8 cellular contexts compared by ENCODE assay signal in the genomic region with DNA sequence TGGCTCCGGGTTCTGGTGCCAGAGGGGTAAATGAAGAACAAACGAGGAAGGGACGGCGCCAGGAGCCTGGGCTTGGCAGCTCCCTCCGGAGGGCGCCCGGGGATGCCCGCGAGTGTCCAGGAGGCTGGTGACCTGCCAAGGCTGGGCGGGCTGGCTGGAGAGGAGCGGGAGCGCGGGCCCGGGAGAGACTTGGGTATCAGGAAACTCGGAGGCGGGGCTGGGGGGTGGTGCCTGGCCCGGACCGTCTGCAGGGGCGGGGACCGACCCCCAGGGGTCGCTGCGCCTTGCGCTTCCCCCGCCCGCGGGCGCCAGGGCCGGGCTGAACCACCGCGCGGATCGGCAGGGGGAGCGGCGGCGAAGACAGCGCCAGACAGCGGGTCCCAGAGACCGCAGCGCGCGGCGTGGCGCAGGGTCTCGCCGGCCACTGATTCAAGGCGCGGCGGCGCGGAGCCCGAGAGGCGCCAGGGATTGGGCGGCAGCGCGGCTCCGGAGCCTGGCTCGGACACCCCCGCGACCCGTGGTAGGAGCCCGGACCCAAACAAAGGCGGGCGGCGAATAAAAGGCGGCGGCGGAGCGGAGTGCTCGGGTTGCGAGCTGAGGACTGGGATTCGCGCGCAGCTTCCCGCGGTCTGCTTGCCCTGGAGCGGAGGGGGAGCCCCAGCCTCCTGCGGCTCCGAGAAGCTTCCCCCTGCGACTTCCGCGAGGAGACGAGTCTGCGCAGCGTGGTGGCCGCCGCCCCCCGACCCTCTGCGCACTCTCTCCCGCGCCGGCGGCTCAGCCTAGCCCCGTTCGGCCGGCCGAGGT. TPM values are rescaled to one million over a fixed set of nuclear protein-coding genes. Genes with fewer than 3 reads are reported as not detected.
DNase-seq lines count a peak whose midpoint lies in the region; ATAC-seq, FAIRE-seq and TF ChIP-seq lines count a peak whose summit lies in the region.

A gene with protein sequence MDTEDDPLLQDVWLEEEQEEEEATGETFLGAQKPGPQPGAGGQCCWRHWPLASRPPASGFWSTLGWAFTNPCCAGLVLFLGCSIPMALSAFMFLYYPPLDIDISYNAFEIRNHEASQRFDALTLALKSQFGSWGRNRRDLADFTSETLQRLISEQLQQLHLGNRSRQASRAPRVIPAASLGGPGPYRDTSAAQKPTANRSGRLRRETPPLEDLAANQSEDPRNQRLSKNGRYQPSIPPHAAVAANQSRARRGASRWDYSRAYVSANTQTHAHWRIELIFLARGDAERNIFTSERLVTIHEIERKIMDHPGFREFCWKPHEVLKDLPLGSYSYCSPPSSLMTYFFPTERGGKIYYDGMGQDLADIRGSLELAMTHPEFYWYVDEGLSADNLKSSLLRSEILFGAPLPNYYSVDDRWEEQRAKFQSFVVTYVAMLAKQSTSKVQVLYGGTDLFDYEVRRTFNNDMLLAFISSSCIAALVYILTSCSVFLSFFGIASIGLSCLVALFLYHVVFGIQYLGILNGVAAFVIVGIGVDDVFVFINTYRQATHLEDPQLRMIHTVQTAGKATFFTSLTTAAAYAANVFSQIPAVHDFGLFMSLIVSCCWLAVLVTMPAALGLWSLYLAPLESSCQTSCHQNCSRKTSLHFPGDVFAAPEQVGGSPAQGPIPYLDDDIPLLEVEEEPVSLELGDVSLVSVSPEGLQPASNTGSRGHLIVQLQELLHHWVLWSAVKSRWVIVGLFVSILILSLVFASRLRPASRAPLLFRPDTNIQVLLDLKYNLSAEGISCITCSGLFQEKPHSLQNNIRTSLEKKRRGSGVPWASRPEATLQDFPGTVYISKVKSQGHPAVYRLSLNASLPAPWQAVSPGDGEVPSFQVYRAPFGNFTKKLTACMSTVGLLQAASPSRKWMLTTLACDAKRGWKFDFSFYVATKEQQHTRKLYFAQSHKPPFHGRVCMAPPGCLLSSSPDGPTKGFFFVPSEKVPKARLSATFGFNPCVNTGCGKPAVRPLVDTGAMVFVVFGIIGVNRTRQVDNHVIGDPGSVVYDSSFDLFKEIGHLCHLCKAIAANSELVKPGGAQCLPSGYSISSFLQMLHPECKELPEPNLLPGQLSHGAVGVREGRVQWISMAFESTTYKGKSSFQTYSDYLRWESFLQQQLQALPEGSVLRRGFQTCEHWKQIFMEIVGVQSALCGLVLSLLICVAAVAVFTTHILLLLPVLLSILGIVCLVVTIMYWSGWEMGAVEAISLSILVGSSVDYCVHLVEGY (N-terminal part only) (plus strand): TSS at position 585 of the 804 bp plus-strand sequence. CDS start 21,838 bp downstream, outside the sequence.

- peak; percentile 84 for TF ChIP-seq CTCF in HFFc6 (IDR thresholded peaks at IDR 0.05)

- peaks cover 22% of the 10 kb centered on the region for H3K27me3 Mint-ChIP-seq in HFFc6 (ENCODE audit: insufficient read depth)

- no peaks in the 10 kb centered on the region for H3K9me3 ChIP-seq in small intestine (ENCODE audit: control insufficient read depth, low read depth)

- H3K36me3 ChIP-seq in small intestine (ENCODE audit: control insufficient read depth in 2 of 2, insufficient read depth in 2 of 2, low read length in 2 of 2), result no peaks in the 10 kb centered on the region

- H3K27me3 ChIP-seq in small intestine (ENCODE audit: control insufficient read depth in 2 of 2, insufficient read depth in 2 of 2, low read length in 2 of 2), result peaks cover 6 to 32% of the 10 kb centered on the region in 2 donors

- no peak for ATAC-seq in GM18519 (IDR thresholded peaks at IDR 0.05; ENCODE audit: low FRiP score, unreplicated experiment)

- no peak within 1 kb of the TSS for H3K27ac ChIP-seq in small intestine (ENCODE audit: low read depth in 1 of 2, low read length in 1 of 2)

- H3K36me3 Mint-ChIP-seq in HFFc6 (ENCODE audit: low read depth), result no peaks in the 10 kb centered on the region

- DNase-seq in GDM1 (lab: John Stamatoyannopoulos, UW) (peak; percentile 40), HFFc6 (peak; percentile 10), NCI-H1417 (lab: John Stamatoyannopoulos, UW) (peak; percentile 91 to 96 (median 95)), T-helper 22 cell (ENCODE audit: low read depth) (peak; percentile 30), astrocyte of the hippocampus (ENCODE audit: low read depth, low spot score) (peak; percentile 83), small intestine (peak; percentile 20)

- no peak within 1 kb of the TSS; the same call in 1 of the 2 replicates for H3K4me3 Mint-ChIP-seq in HFFc6

- H3K4me3 ChIP-seq in iPS-11a (ENCODE audit: low read depth, low read length) (peak within 1 kb of the TSS; percentile 65), small intestine (ENCODE audit: low read depth in 1 of 2, low read length in 2 of 2) (peak within 1 kb of the TSS in 1 of 2 donors; percentile 54)

- H3K4me1 ChIP-seq in small intestine (ENCODE audit: control insufficient read depth in 2 of 2, insufficient read depth in 1 of 2, low read depth in 1 of 2, low read length in 1 of 2), result no peaks in the 10 kb centered on the region

- no peak within 1 kb of the TSS for H3K27ac Mint-ChIP-seq in HFFc6

- no peaks in the 10 kb centered on the region for H3K4me1 Mint-ChIP-seq in HFFc6 (ENCODE audit: low read depth)

- WGBS in small intestine, 3 donors, result 0 to 1% (median 1%) methylated on average over 75 to 96 of the region's 96 CpGs

- FAIRE-seq in small intestine (lab: Jason Lieb, UNC), result no peak

- H3K9me3 Mint-ChIP-seq in HFFc6, result no peaks in the 10 kb centered on the region; the same call in 1 of the 2 replicates

RNA-seq across cellular contexts. Expression of the gene that starts here (rescaled TPM):
- total RNA-seq in HFFc6 (2021; fragmentation: NEBNext Ultra II Directional; extraction: Animal tissue kit (Norgen Biotek cat#: 25700)), result not detected
- polyA plus RNA-seq in small intestine, result under 1 TPM in 1 of 3 donors, not detected in 2; 0.54 TPM

Comparison
In these comparisons a context has a peak if more than half of its experiments do, and no peak if none do; other contexts are left out.
1. Peak in DNase-seq in HFFc6; RNA of the gene not detected or under 1 TPM.
2. Peak in DNase-seq in small intestine; RNA of the gene not detected or under 1 TPM.
3. DNase-seq: peak in every context shown above with its lines; median percentile 95 in NCI-H1417; 83 in astrocyte of the hippocampus; 40 in GDM1; 30 in T-helper 22 cell; 20 in small intestine; 10 in HFFc6.